Comparison of ENCODE assay signal across 7 cellular contexts in genomic region chr3:161851941-161852566, GRCh38.
A peak's percentile ranks its signal among the peaks of the same experiment; 100 is the strongest.
DNase-seq lines count a peak whose midpoint lies in the region; ATAC-seq, FAIRE-seq and TF ChIP-seq lines count a peak whose summit lies in the region.

No MANE protein-coding gene starts in this region.

- peak; percentile 91 for FAIRE-seq in GM19239 (lab: Jason Lieb, UNC)

- TF ChIP-seq POLR2A in body of pancreas (IDR thresholded peaks at IDR 0.05) = no peak
- TF ChIP-seq POLR2A in tibial nerve (IDR thresholded peaks at IDR 0.05) = no peak

- TF ChIP-seq CTCF in body of pancreas (IDR thresholded peaks at IDR 0.05) = peak; percentile 52 to 60 (median 57)
- peak; percentile 47 to 53 (median 49) for TF ChIP-seq CTCF in tibial nerve (IDR thresholded peaks at IDR 0.05)

- no peak overlapping the region for H3K4me3 ChIP-seq in body of pancreas
- no peak overlapping the region for H3K4me3 ChIP-seq in tibial nerve

- H3K4me1 ChIP-seq in body of pancreas (no peaks in the 10 kb centered on the region), tibial nerve (no peaks in the 10 kb centered on the region)

- ATAC-seq in HG03135 (IDR thresholded peaks at IDR 0.05; ENCODE audit: unreplicated experiment) (peak; percentile 83), body of pancreas (peak; percentile 73)

- no peaks in the 10 kb centered on the region for H3K36me3 ChIP-seq in body of pancreas (replicated peaks in 1 of 2; ENCODE audit: insufficient read depth in 1 of 2, low read depth in 2 of 2)
- H3K36me3 ChIP-seq in tibial nerve = no peaks in the 10 kb centered on the region

- WGBS in body of pancreas, 2 donors = 26 to 34% methylated on average over 8 of the region's 8 CpGs
- 52 to 59% methylated on average over 7 to 8 of the region's 8 CpGs for whole genome bisulfite sequencing in tibial nerve, 2 donors

- no peak for TF ChIP-seq EP300 in tibial nerve (IDR thresholded peaks at IDR 0.05)

- no peak overlapping the region for H3K27ac ChIP-seq in body of pancreas
- no peak overlapping the region for H3K27ac ChIP-seq in tibial nerve

- H3K27me3 ChIP-seq in body of pancreas (no peaks in the 10 kb centered on the region), tibial nerve (no peaks in the 10 kb centered on the region)

- no peaks in the 10 kb centered on the region for H3K9me3 ChIP-seq in body of pancreas
- no peaks in the 10 kb centered on the region for H3K9me3 ChIP-seq in tibial nerve

- peak; percentile 66 for DNase-seq in ELR (ENCODE audit: low read depth)
- DNase-seq in GM19239 (ENCODE audit: insufficient read length, low spot score) = peak; percentile 4
- DNase-seq in NCI-H748 treated with DMSO at 0.1 percent for 48 hours (lab: John Stamatoyannopoulos, UW) = peak; percentile 25
- peak; percentile 38 to 64 (median 55) for DNase-seq in body of pancreas
- DNase-seq in kidney glomerular epithelial cell (lab: John Stamatoyannopoulos, UW) = peak; percentile 22
- peak; percentile 19 to 56 for DNase-seq in tibial nerve (ENCODE audit: low spot score in 2 of 2)

- intact Hi-C loops in body of pancreas (cut with DNase I) = no loop called here

Comparison
In these comparisons a context has a peak if more than half of its experiments do, and no peak if none do; other contexts are left out.
1. DNase-seq: peak in every context shown above with its lines; median percentile 66 in ELR; 55 in body of pancreas; 38 in tibial nerve; 25 in NCI-H748 treated with DMSO at 0.1 percent for 48 hours; 22 in kidney glomerular epithelial cell; 4 in GM19239.